8 cellular contexts compared by ENCODE assay signal in genomic region chr2:73214120-73215035, GRCh38. TPM values are rescaled to one million over a fixed set of nuclear protein-coding genes. Genes with fewer than 3 reads are reported as not detected.
A peak's percentile ranks its signal among the peaks of the same experiment; 100 is the strongest.
DNase-seq lines count a peak whose midpoint lies in the region; TF ChIP-seq lines count a peak whose summit lies in the region.

Gene SMYD5, plus strand, starts transcription at chr2:73214245. Its CDS starts 22 bp downstream, at chr2:73214267.

- H3F3A ChIP-seq in GM23248 (ENCODE audit: insufficient read depth) = peaks cover 19% of the 10 kb centered on the region

- H3K9ac ChIP-seq in GM23248 = peak within 1 kb of the TSS; percentile 94
- peak within 1 kb of the TSS; percentile 84 to 88 (median 87) for H3K9ac ChIP-seq in subcutaneous abdominal adipose tissue (ENCODE audit: low read length in 5 of 5)

- H3K4me3 ChIP-seq in GM23248 (peak within 1 kb of the TSS; percentile 87), foreskin fibroblast (ENCODE audit: low read depth in 1 of 2, low read length in 2 of 2) (peak within 1 kb of the TSS; percentile 84 to 94), neuron (ENCODE audit: low read length) (peak within 1 kb of the TSS; percentile 78), subcutaneous abdominal adipose tissue (ENCODE audit: low read depth in 1 of 5, low read length in 5 of 5) (peak within 1 kb of the TSS; percentile 78 to 91 (median 83))

- 1% methylated on average over 59 to 64 of the region's 64 CpGs for WGBS in GM23248 (ENCODE audit: low coverage in 1 of 2, low lambda C conversion rate in 2 of 2, missing lambda C conversion rate in 2 of 2), 2 experiments

- in situ Hi-C loops in GM23248 (cut with MboI) = no loop called here

- peak within 1 kb of the TSS; percentile 88 for H3K4me2 ChIP-seq in GM23248 (ENCODE audit: unreplicated experiment)

- H3K27me3 ChIP-seq in GM23248 (replicated peaks; ENCODE audit: insufficient read depth) = no peaks in the 10 kb centered on the region
- peaks cover 9% of the 10 kb centered on the region for H3K27me3 ChIP-seq in neuron (ENCODE audit: insufficient read depth, low read length)
- H3K27me3 ChIP-seq in subcutaneous abdominal adipose tissue (ENCODE audit: control insufficient read depth in 5 of 5, insufficient read depth in 4 of 5, low read length in 5 of 5) = peaks cover 0 to 2% (median 0%) of the 10 kb centered on the region in 5 donors

- H3K27ac ChIP-seq in GM23248 = peak within 1 kb of the TSS; percentile 62
- peak within 1 kb of the TSS; percentile 70 for H3K27ac ChIP-seq in subcutaneous abdominal adipose tissue (ENCODE audit: low read depth, low read length)

- H3K9me2 ChIP-seq in GM23248 (ENCODE audit: insufficient read depth) = no peaks in the 10 kb centered on the region

- peak within 1 kb of the TSS; percentile 93 for H2AFZ ChIP-seq in GM23248
- H2AFZ ChIP-seq in neuron (ENCODE audit: low read depth, low read length) = peak within 1 kb of the TSS; percentile 95

- H3K9me3 ChIP-seq in GM23248 (ENCODE audit: low read depth) = no peaks in the 10 kb centered on the region
- no peaks in the 10 kb centered on the region for H3K9me3 ChIP-seq in neuron (ENCODE audit: low read length)
- no peaks in the 10 kb centered on the region for H3K9me3 ChIP-seq in subcutaneous abdominal adipose tissue (ENCODE audit: control insufficient read depth in 5 of 5, low read length in 5 of 5)

- no peaks in the 10 kb centered on the region for H3K36me3 ChIP-seq in GM23248 (ENCODE audit: low read depth)
- no peaks in the 10 kb centered on the region for H3K36me3 ChIP-seq in neuron (ENCODE audit: insufficient read depth, low read length)
- H3K36me3 ChIP-seq in subcutaneous abdominal adipose tissue (ENCODE audit: control insufficient read depth in 5 of 5, insufficient read depth in 5 of 5, low read length in 5 of 5) = peaks cover 0 to 6% (median 4%) of the 10 kb centered on the region in 5 donors

- no peak for TF ChIP-seq CTCF in foreskin fibroblast (IDR thresholded peaks at IDR 0.05; ENCODE audit: low read depth, low read length)

- peak; percentile 83 for DNase-seq in EH (ENCODE audit: low read depth)
- DNase-seq in GM23248 = peak; percentile 93
- peak; percentile 81 to 82 for DNase-seq in Kasumi-1 (lab: John Stamatoyannopoulos, UW)
- peak; percentile 64 to 79 for DNase-seq in SHP77 (lab: John Stamatoyannopoulos, UW)
- DNase-seq in activated effector memory CD4-positive, alpha-beta T cell treated with Interleukin-2 at 50 U/mL for 16 hours = peak; percentile 89
- DNase-seq in foreskin fibroblast = peak; percentile 81 to 95

- H3K79me2 ChIP-seq in GM23248 (ENCODE audit: insufficient read depth) = peaks cover 43% of the 10 kb centered on the region

- H4K20me1 ChIP-seq in GM23248 (ENCODE audit: insufficient read depth) = no peaks in the 10 kb centered on the region

- H3K4me1 ChIP-seq in GM23248 (ENCODE audit: insufficient read depth) (peaks cover 20% of the 10 kb centered on the region), neuron (ENCODE audit: insufficient read depth, low read length) (peaks cover 12% of the 10 kb centered on the region), subcutaneous abdominal adipose tissue (ENCODE audit: control insufficient read depth in 5 of 5, insufficient read depth in 5 of 5, low read length in 5 of 5) (peaks cover 0 to 28% (median 26%) of the 10 kb centered on the region in 5 donors)

RNA-seq across cellular contexts. Expression of gene SMYD5, which starts in this region (rescaled TPM):
- 20.1 and 33.0 TPM in 2 replicates for total RNA-seq in GM23248 (2014; rRNA removed; shearing (Covaris generic))
- polyA plus RNA-seq in GM23248 (2016; fragmentation: Nextera tagmentation; extraction: Ambion mirVana) = 15.0 and 17.5 TPM in 2 replicates

Comparison
In these comparisons a context has a peak if more than half of its experiments do, and no peak if none do; other contexts are left out.
1. Peak in every context shown above with its lines: DNase-seq, H3K4me3 ChIP-seq and H3K27ac ChIP-seq.